25 cellular contexts compared by ENCODE assay signal in the genomic region with DNA sequence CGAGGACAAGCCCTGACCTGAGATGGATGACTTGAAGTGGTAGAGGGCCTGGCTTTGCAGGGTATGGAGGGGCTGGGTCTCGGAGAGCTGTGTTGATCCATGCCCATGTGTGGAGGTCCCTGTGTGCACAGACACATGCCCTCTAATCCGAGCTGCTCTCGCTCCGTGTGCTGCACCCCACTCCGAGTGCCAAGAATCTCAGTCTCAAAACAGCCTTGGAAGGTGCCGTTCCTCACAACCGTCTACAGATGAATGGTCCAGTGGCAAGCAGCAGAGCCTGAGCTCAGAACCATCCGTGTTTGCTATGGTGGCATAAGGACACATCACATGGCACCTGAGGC.
"Had no signal": no experiment of that assay in that cellular context is flagged by ENCODE, and none has a peak within 500 bp of the region (broad histone marks: within the 10 kb centered on the region; RNA-seq: fewer than 3 reads in every experiment).

No MANE protein-coding gene starts in this region.

- H3K4me3 ChIP-seq: lower lobe of right lung, pancreas, psoas muscle, right lobe of liver, skin epidermis, stomach, thoracic aorta, tibial artery, upper lobe of right lung, vagina had no signal

- H3K36me3 ChIP-seq: pancreas, right lobe of liver had no signal

- H3K9me3 ChIP-seq: lower lobe of right lung, pancreas, psoas muscle, right lobe of liver, stomach, thoracic aorta, tibial artery, upper lobe of right lung, vagina had no signal

- H3K27ac ChIP-seq: lower lobe of right lung, pancreas, psoas muscle, right lobe of liver, stomach, thoracic aorta, tibial artery, upper lobe of right lung, vagina had no signal

- H3K4me1 ChIP-seq: pancreas, psoas muscle, right lobe of liver, tibial artery, vagina had no signal

- ATAC-seq: left colon; left ventricle myocardium superior; lower lobe of right lung; naive thymus-derived CD8-positive, alpha-beta T cell; pancreas; psoas muscle; right lobe of liver; stimulated activated naive B cell treated with anti-CD40 and anti-IgM and Interleukin-4, amounts not matched to agents 10 μg/mL and 1 μg/mL and 100 μg/mL, for 72 hours; stimulated activated naive CD8-positive, alpha-beta T cell treated with anti-CD3 and anti-CD28 coated beads, Interleukin-15, Interleukin-2, amounts not matched to agents 100 U/mL and 50 U/mL, for 24 hours; upper lobe of right lung had no signal

- H3K27me3 ChIP-seq: pancreas, right lobe of liver, stomach, tibial artery, upper lobe of right lung, vagina had no signal

- DNase-seq: hippocampal formation; kidney glomerular epithelial cell; left colon; left ventricle myocardium superior; lower lobe of right lung; mammary epithelial cell; mesenchymal stem cell; naive thymus-derived CD8-positive, alpha-beta T cell; pancreas; right lobe of liver; stimulated activated CD4-positive, alpha-beta T cell treated with anti-CD3 and anti-CD28 coated beads, Interleukin-12 subunit alpha, Interleukin-12 subunit beta, amount 100 ng/mL, for 4 hours; stimulated activated CD4-positive, alpha-beta T cell treated with anti-CD3 and anti-CD28 coated beads, Interleukin-15, amount 100 ng/mL, for 24 hours; stimulated activated CD4-positive, alpha-beta T cell treated with anti-CD3 and anti-CD28 coated beads, Interleukin-2, amount 100 ng/mL, for 24 hours; stimulated activated CD4-positive, alpha-beta T cell treated with anti-CD3 and anti-CD28 coated beads, Interleukin-4, amount 100 ng/mL, for 1 hour; stimulated activated naive B cell treated with anti-CD40 and anti-IgM and Interleukin-4, amounts not matched to agents 10 μg/mL and 1 μg/mL and 100 μg/mL, for 72 hours; stimulated activated naive CD8-positive, alpha-beta T cell treated with anti-CD3 and anti-CD28 coated beads, Interleukin-15, Interleukin-2, amounts not matched to agents 100 U/mL and 50 U/mL, for 24 hours; stomach; trophoblast cell; upper lobe of right lung had no signal

- FAIRE-seq: keratinocyte, pancreas had no signal
